In genomic region chr12:123364532-123365140, GRCh38 we compare ENCODE assay signal across 1 cellular context.
TF ChIP-seq lines count a peak whose summit lies in the region.

TSS of gene SBNO1 (minus strand) at chr12:123364847. CDS start at chr12:123350441, 14,406 bp downstream.

TF ChIP-seq in Ishikawa, 13 proteins besides CTCF, POLR2A, EP300 and RAD21 (continued from another document):
- TF ChIP-seq REST (IDR thresholded peaks at IDR 0.05; ENCODE audit: low read depth) (no peak), YY1 (IDR thresholded peaks at IDR 0.05; ENCODE audit: low read depth) (peak; percentile 91), ZBTB7A (IDR thresholded peaks at IDR 0.05; ENCODE audit: low read depth) (peak; percentile 68), FOXM1 (IDR thresholded peaks at IDR 0.05; ENCODE audit: borderline replicate concordance, low read depth) (no peak), USF1 (IDR thresholded peaks at IDR 0.05) (peak; percentile 85; the same call in 1 of the 2 replicates)
